Comparison of ENCODE assay signal across 31 cellular contexts in genomic region chr11:60257956-60258722, GRCh38. TPM values are rescaled to one million over a fixed set of nuclear protein-coding genes. Genes with fewer than 3 reads are reported as not detected.
"Had no signal": no experiment of that assay in that cellular context is flagged by ENCODE, and none has a peak within 500 bp of the region (broad histone marks: within the 10 kb centered on the region; RNA-seq: fewer than 3 reads in every experiment).

No MANE protein-coding gene starts in this region.

- H3K9me3 ChIP-seq: lower lobe of right lung, pancreas, prostate gland had no signal

- H3K27me3 ChIP-seq: left lung, pancreas, sigmoid colon, tibial nerve had no signal

- FAIRE-seq: islet of Langerhans, kidney, pancreas, small intestine had no signal

- H3K36me3 Mint-ChIP-seq: immature natural killer cell, type B pancreatic cell had no signal

- ATAC-seq: left colon; left lung; lower lobe of right lung; naive thymus-derived CD8-positive, alpha-beta T cell; pancreas; right cardiac atrium; stimulated activated memory B cell treated with anti-CD40 and anti-IgM and Interleukin-4, amounts not matched to agents 10 μg/mL and 1 μg/mL and 100 μg/mL, for 72 hours had no signal

- H3K27ac ChIP-seq: left lung, lower lobe of right lung, pancreas, prostate gland, sigmoid colon, tibial nerve had no signal

- H3K36me3 ChIP-seq: left lung, lower lobe of right lung, pancreas, prostate gland, sigmoid colon, tibial nerve had no signal

- H3K4me1 Mint-ChIP-seq: immature natural killer cell; naive thymus-derived CD8-positive, alpha-beta T cell; nephron; neural crest cell; stimulated activated memory B cell treated with anti-CD40 and anti-IgM and Interleukin-4, amounts not matched to agents 10 μg/mL and 1 μg/mL and 100 μg/mL, for 72 hours had no signal

- DNase-seq: hypothalamus; immature natural killer cell; kidney; left colon; left lung; lower lobe of right lung; mammary epithelial cell; mesenchymal stem cell; naive thymus-derived CD8-positive, alpha-beta T cell; nucleus accumbens; pancreas; posterior cingulate gyrus; retina; right cardiac atrium; sigmoid colon; small intestine; stimulated activated CD4-positive, alpha-beta T cell treated with anti-CD3 and anti-CD28 coated beads, Interleukin-1b, Interleukin-23, amount 100 ng/mL, for 48 hours; stimulated activated CD4-positive, alpha-beta T cell treated with anti-CD3 and anti-CD28 coated beads, Interleukin-2, amount 100 ng/mL, for 48 hours; stimulated activated CD4-positive, alpha-beta T cell treated with anti-CD3 and anti-CD28 coated beads, Interleukin-4, amount 100 ng/mL, for 4 hours; stimulated activated CD8-positive, alpha-beta memory T cell treated with anti-CD3 and anti-CD28 coated beads, Interleukin-4, amount 100 ng/mL, for 48 hours; substantia nigra had no signal

- H3K9me3 Mint-ChIP-seq: nephron had no signal

- H3K4me3 Mint-ChIP-seq: immature natural killer cell; naive thymus-derived CD8-positive, alpha-beta T cell; nephron; neural crest cell; stimulated activated memory B cell treated with anti-CD40 and anti-IgM and Interleukin-4, amounts not matched to agents 10 μg/mL and 1 μg/mL and 100 μg/mL, for 72 hours; stimulated activated naive CD8-positive, alpha-beta T cell treated with anti-CD3 and anti-CD28 coated beads, Interleukin-15, Interleukin-2, amounts not matched to agents 100 ng/mL and 50 ng/mL, for 24 hours; type B pancreatic cell had no signal

- H3K4me3 ChIP-seq: left lung, lower lobe of right lung, pancreas, prostate gland, sigmoid colon, tibial nerve had no signal

- H3K27ac Mint-ChIP-seq: immature natural killer cell; naive thymus-derived CD8-positive, alpha-beta T cell; nephron; stimulated activated memory B cell treated with anti-CD40 and anti-IgM and Interleukin-4, amounts not matched to agents 10 μg/mL and 1 μg/mL and 100 μg/mL, for 72 hours; stimulated activated naive CD8-positive, alpha-beta T cell treated with anti-CD3 and anti-CD28 coated beads, Interleukin-15, Interleukin-2, amounts not matched to agents 100 ng/mL and 50 ng/mL, for 24 hours; type B pancreatic cell had no signal

- H3K4me1 ChIP-seq: pancreas, prostate gland, sigmoid colon had no signal

RNA-seq across cellular contexts. Expression of gene MS4A4E, which starts 15.2 kb away (rescaled TPM):
- total RNA-seq: mammary epithelial cell; naive thymus-derived CD8-positive, alpha-beta T cell; osteoblast; temporal lobe had no signal
- polyA plus RNA-seq: immature natural killer cell; mammary epithelial cell; naive thymus-derived CD8-positive, alpha-beta T cell had no signal

RNA-seq across cellular contexts. Expression of gene MS4A4A, which starts 22.3 kb away (rescaled TPM):
- total RNA-seq: mammary epithelial cell, neural crest cell had no signal
- polyA plus RNA-seq: mammary epithelial cell; naive thymus-derived CD8-positive, alpha-beta T cell had no signal
